24 cellular contexts compared by ENCODE assay signal in the genomic region with DNA sequence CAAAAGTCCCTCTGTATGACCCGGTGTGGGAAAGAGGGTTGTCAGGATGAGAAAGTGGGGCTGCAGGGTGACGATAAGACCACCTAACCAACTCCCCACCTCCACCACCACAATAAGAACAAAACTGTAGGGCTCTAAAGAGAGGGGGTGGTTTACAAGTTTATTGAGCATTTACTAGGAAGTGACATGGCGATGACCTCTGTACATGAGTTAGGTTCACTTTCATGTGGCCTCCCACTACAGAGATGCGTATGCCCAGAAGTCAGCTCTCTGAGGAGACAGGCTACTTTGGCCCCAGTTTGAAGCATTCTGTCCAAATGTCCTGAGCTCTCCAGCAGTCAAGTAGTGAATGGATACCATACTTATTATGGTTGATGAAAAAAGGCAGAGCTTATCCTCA. TPM values are rescaled to one million over a fixed set of nuclear protein-coding genes. Genes with fewer than 3 reads are reported as not detected.
A peak's percentile ranks its signal among the peaks of the same experiment; 100 is the strongest.
DNase-seq lines count a peak whose midpoint lies in the region; ATAC-seq and TF ChIP-seq lines count a peak whose summit lies in the region.
"Had no signal": no experiment of that assay in that cellular context is flagged by ENCODE, and none has a peak within 500 bp of the region (broad histone marks: within the 10 kb centered on the region; RNA-seq: fewer than 3 reads in every experiment).

No MANE protein-coding gene starts in this region.

- H3K9me3 ChIP-seq in breast epithelium = no peaks in the 10 kb centered on the region
- H3K9me3 ChIP-seq: SK-N-SH, suprapubic skin had no signal

- H3K4me3 Mint-ChIP-seq in MCF 10A (ENCODE audit: unreplicated experiment) = no peak overlapping the region
- no peak overlapping the region for H3K4me3 Mint-ChIP-seq in activated CD8-positive, alpha-beta T cell treated with anti-CD3 and anti-CD28 coated beads for 36 hours
- H3K4me3 Mint-ChIP-seq in endothelial cell (ENCODE audit: unreplicated experiment) = no peak overlapping the region
- H3K4me3 Mint-ChIP-seq: CD14-positive monocyte; dendritic cell treated with granulocyte-macrophage colony-stimulating factor and Interleukin-4, amounts not matched to agents 40 ng/mL and 50 ng/mL, for 4 days; HFFc6; naive thymus-derived CD8-positive, alpha-beta T cell had no signal

- H3K27ac ChIP-seq in breast epithelium = peak overlapping the region; percentile 18 to 54
- H3K27ac ChIP-seq in substantia nigra (ENCODE audit: low read depth, low read length, poor library complexity, severe bottlenecking) = peak overlapping the region; percentile 40
- H3K27ac ChIP-seq: brain microvascular endothelial cell, epithelial cell of prostate, foreskin keratinocyte, suprapubic skin had no signal

- DNase-seq in breast epithelium (ENCODE audit: low spot score in 2 of 2) (no peak), MCF 10A (ENCODE audit: unreplicated experiment) (no peak), endothelial cell (ENCODE audit: low spot score) (no peak), substantia nigra (lab: John Stamatoyannopoulos, UW) (no peak), A172 (ENCODE audit: low spot score) (no peak), NCI-H2029 (lab: John Stamatoyannopoulos, UW) (no peak)
- DNase-seq in activated CD8-positive, alpha-beta T cell treated with anti-CD3 and anti-CD28 coated beads for 36 hours = peak; percentile 38
- DNase-seq: ACHN; brain microvascular endothelial cell; DMS153; foreskin keratinocyte; HFFc6; kidney; naive thymus-derived CD8-positive, alpha-beta T cell; NCI-H1092; NCI-H510A treated with DMSO at 0.1 percent for 48 hours; SK-N-SH; stimulated activated CD4-positive, alpha-beta T cell treated with anti-CD3 and anti-CD28 coated beads, Interleukin-2, amount 100 ng/mL, for 48 hours had no signal

- no peak for TF ChIP-seq POLR2A in breast epithelium (IDR thresholded peaks at IDR 0.05)

- H3K27me3 Mint-ChIP-seq in MCF 10A (ENCODE audit: insufficient read depth, unreplicated experiment) (no peaks in the 10 kb centered on the region), endothelial cell (ENCODE audit: unreplicated experiment) (peaks cover 1% of the 10 kb centered on the region)
- H3K27me3 Mint-ChIP-seq in activated CD8-positive, alpha-beta T cell treated with anti-CD3 and anti-CD28 coated beads for 36 hours = no peaks in the 10 kb centered on the region
- H3K27me3 Mint-ChIP-seq: naive thymus-derived CD8-positive, alpha-beta T cell had no signal

- H3K4me1 ChIP-seq in breast epithelium = no peaks in the 10 kb centered on the region

- no TSS peak for BruUV-seq in MCF 10A (replicated peaks; lab: Mats Ljungman, UMichigan)

- H3K4me3 ChIP-seq in breast epithelium = no peak overlapping the region
- H3K4me3 ChIP-seq: suprapubic skin had no signal

- POLR2A ChIA-PET in MCF 10A (lab: Yijun Ruan, JAX) = no interaction called here
- POLR2A ChIA-PET in activated CD8-positive, alpha-beta T cell treated with anti-CD3 and anti-CD28 coated beads for 36 hours (lab: Charles Lee) = interaction anchor here (0.7 to 1.6 kb wide), 2 partner anchors 12 to 37 kb away, joined by 3 to 5 read pairs; no protein-coding TSS in a partner anchor

- peaks cover 59% of the 10 kb centered on the region for H3K36me3 Mint-ChIP-seq in MCF 10A (ENCODE audit: insufficient read depth, unreplicated experiment)
- peaks cover 8% of the 10 kb centered on the region for H3K36me3 Mint-ChIP-seq in activated CD8-positive, alpha-beta T cell treated with anti-CD3 and anti-CD28 coated beads for 36 hours (ENCODE audit: low read depth)
- peaks cover 10% of the 10 kb centered on the region for H3K36me3 Mint-ChIP-seq in endothelial cell (ENCODE audit: low read depth, unreplicated experiment)

- H3K27ac Mint-ChIP-seq in MCF 10A (ENCODE audit: low read depth, unreplicated experiment) (no peak overlapping the region), endothelial cell (ENCODE audit: unreplicated experiment) (peak overlapping the region; percentile 3)
- H3K27ac Mint-ChIP-seq in activated CD8-positive, alpha-beta T cell treated with anti-CD3 and anti-CD28 coated beads for 36 hours = peak overlapping the region; percentile 44
- H3K27ac Mint-ChIP-seq: CD14-positive monocyte; dendritic cell treated with granulocyte-macrophage colony-stimulating factor and Interleukin-4, amounts not matched to agents 40 ng/mL and 50 ng/mL, for 4 days; HFFc6 had no signal

- ATAC-seq in activated CD8-positive, alpha-beta T cell treated with anti-CD3 and anti-CD28 coated beads for 36 hours = peak; percentile 84
- ATAC-seq in HG02884 (IDR thresholded peaks at IDR 0.05; ENCODE audit: unreplicated experiment) = no peak
- ATAC-seq: foreskin keratinocyte; naive thymus-derived CD8-positive, alpha-beta T cell had no signal

- H3K9me3 Mint-ChIP-seq in MCF 10A (ENCODE audit: unreplicated experiment) = no peaks in the 10 kb centered on the region
- no peaks in the 10 kb centered on the region for H3K9me3 Mint-ChIP-seq in activated CD8-positive, alpha-beta T cell treated with anti-CD3 and anti-CD28 coated beads for 36 hours
- no peaks in the 10 kb centered on the region for H3K9me3 Mint-ChIP-seq in endothelial cell (ENCODE audit: unreplicated experiment)
- H3K9me3 Mint-ChIP-seq: CD14-positive monocyte; dendritic cell treated with granulocyte-macrophage colony-stimulating factor and Interleukin-4, amounts not matched to agents 40 ng/mL and 50 ng/mL, for 4 days; HFFc6; naive thymus-derived CD8-positive, alpha-beta T cell had no signal

- intact Hi-C loops in breast epithelium (cut with DNase I; ENCODE audit: low total_unique reads) (no loop called here), MCF 10A (cut with micrococcal nuclease) (no loop called here)
- intact Hi-C loops in activated CD8-positive, alpha-beta T cell treated with anti-CD3 and anti-CD28 coated beads for 36 hours (cut with micrococcal nuclease) = no loop called here

- TF ChIP-seq CTCF in breast epithelium (IDR thresholded peaks at IDR 0.05) (no peak), MCF 10A (IDR thresholded peaks at IDR 0.05; ENCODE audit: unreplicated experiment) (no peak), endothelial cell (IDR thresholded peaks at IDR 0.05; ENCODE audit: unreplicated experiment) (no peak)
- TF ChIP-seq CTCF in activated CD8-positive, alpha-beta T cell treated with anti-CD3 and anti-CD28 coated beads for 36 hours (IDR thresholded peaks at IDR 0.05) = no peak

- CTCF ChIA-PET in MCF 10A (lab: Yijun Ruan, JAX) = no interaction called here
- CTCF ChIA-PET in activated CD8-positive, alpha-beta T cell treated with anti-CD3 and anti-CD28 coated beads for 36 hours (lab: Charles Lee) = interaction anchor here (0.6 to 2.0 kb wide), 5 partner anchors 10 to 494 kb away, joined by 3 to 7 read pairs (median 6); a partner anchor contains a TSS

- no peaks in the 10 kb centered on the region for H3K36me3 ChIP-seq in breast epithelium

- H3K4me1 Mint-ChIP-seq in MCF 10A (ENCODE audit: insufficient read depth, unreplicated experiment) (peaks cover 11% of the 10 kb centered on the region), endothelial cell (ENCODE audit: unreplicated experiment) (no peaks in the 10 kb centered on the region)
- H3K4me1 Mint-ChIP-seq in activated CD8-positive, alpha-beta T cell treated with anti-CD3 and anti-CD28 coated beads for 36 hours (ENCODE audit: low read depth) = peaks cover 15% of the 10 kb centered on the region
- H3K4me1 Mint-ChIP-seq: CD14-positive monocyte had no signal

- no peaks in the 10 kb centered on the region for H3K27me3 ChIP-seq in breast epithelium
- H3K27me3 ChIP-seq: brain microvascular endothelial cell, foreskin keratinocyte, suprapubic skin had no signal

RNA-seq across cellular contexts. Expression of a gene that starts 28.7 kb away (rescaled TPM):
- total RNA-seq in breast epithelium = 10 to 100 TPM in 1 of 3 donors, 1 to 10 TPM in 2; 2.8 to 14.9 (median 5.2) TPM
- total RNA-seq in MCF 10A (2022) = not detected in 2 replicates
- not detected for total RNA-seq in activated CD8-positive, alpha-beta T cell treated with anti-CD3 and anti-CD28 coated beads for 36 hours
- total RNA-seq in endothelial cell (ENCODE audit: unreplicated experiment) = 20.5 TPM
- total RNA-seq in A172 (2014; rRNA removed; shearing (Covaris generic)) = 0.74 TPM in 1 of 2 replicates, not detected in the other
- total RNA-seq: foreskin keratinocyte, HFFc6, RPMI7951 had no signal

RNA-seq across cellular contexts. Expression of a gene that starts 40.1 kb away (rescaled TPM):
- total RNA-seq in breast epithelium (10 to 100 TPM; 32.8 to 58.7 (median 45.4) TPM), MCF 10A (2022) (36.9 and 43.1 TPM in 2 replicates), endothelial cell (ENCODE audit: unreplicated experiment) (43.2 TPM)
- total RNA-seq in activated CD8-positive, alpha-beta T cell treated with anti-CD3 and anti-CD28 coated beads for 36 hours = 10 to 100 TPM; 24.7 to 29.8 TPM
- total RNA-seq in A172 (2014; rRNA removed; shearing (Covaris generic)) = 36.8 TPM in 2 replicates

RNA-seq across cellular contexts. Expression of a gene that starts 51.2 kb away (rescaled TPM):
- total RNA-seq in breast epithelium = 10 to 100 TPM in 2 of 3 donors, 1 to 10 TPM in 1; 4.5 to 24.7 (median 19.7) TPM
- 53.6 and 54.9 TPM in 2 replicates for total RNA-seq in MCF 10A (2022)
- 10 to 100 TPM; 34.5 to 35.6 TPM for total RNA-seq in activated CD8-positive, alpha-beta T cell treated with anti-CD3 and anti-CD28 coated beads for 36 hours
- total RNA-seq in endothelial cell (ENCODE audit: unreplicated experiment) = 33.4 TPM
- 64.3 and 71.7 TPM in 2 replicates for total RNA-seq in A172 (2014; rRNA removed; shearing (Covaris generic))
